14 cellular contexts compared by ENCODE assay signal in genomic region chr7:87510430-87510875, GRCh38. TPM values are rescaled to one million over a fixed set of nuclear protein-coding genes. Genes with fewer than 3 reads are reported as not detected.
DNase-seq lines count a peak whose midpoint lies in the region; ATAC-seq lines count a peak whose summit lies in the region.
"Had no signal": no experiment of that assay in that cellular context is flagged by ENCODE, and none has a peak within 500 bp of the region (broad histone marks: within the 10 kb centered on the region; RNA-seq: fewer than 3 reads in every experiment).

No MANE protein-coding gene starts in this region.

- H3K36me3 Mint-ChIP-seq in immature natural killer cell = peaks cover 28 to 66% (median 35%) of the 10 kb centered on the region in 3 donors

- ATAC-seq in GM18520 (IDR thresholded peaks at IDR 0.05; ENCODE audit: unreplicated experiment) = no peak
- no peak for ATAC-seq in GM21723 (IDR thresholded peaks at IDR 0.05; ENCODE audit: unreplicated experiment)
- ATAC-seq: body of pancreas; naive thymus-derived CD4-positive, alpha-beta T cell had no signal

- H3K4me1 Mint-ChIP-seq in immature natural killer cell = peaks cover 17 to 29% of the 10 kb centered on the region in 2 donors

- H3K27ac Mint-ChIP-seq in immature natural killer cell = peak overlapping the region in 5 of 6 donors; percentile 8 to 73 (median 48)
- H3K27ac Mint-ChIP-seq: activated B cell treated with CpG ODN at 0.5 μM for 24 hours; naive thymus-derived CD4-positive, alpha-beta T cell had no signal

- H3K9me3 Mint-ChIP-seq in immature natural killer cell = no peaks in the 10 kb centered on the region
- H3K9me3 Mint-ChIP-seq: activated B cell treated with CpG ODN at 0.5 μM for 24 hours; naive thymus-derived CD4-positive, alpha-beta T cell had no signal

- H3K27me3 Mint-ChIP-seq in immature natural killer cell (ENCODE audit: low read depth in 3 of 3) = no peaks in the 10 kb centered on the region
- H3K27me3 Mint-ChIP-seq: activated B cell treated with CpG ODN at 0.5 μM for 24 hours; naive thymus-derived CD4-positive, alpha-beta T cell had no signal

- peak overlapping the region in 1 of 5 donors; percentile 2 for H3K4me3 Mint-ChIP-seq in immature natural killer cell
- H3K4me3 Mint-ChIP-seq: activated B cell treated with CpG ODN at 0.5 μM for 24 hours; naive thymus-derived CD4-positive, alpha-beta T cell had no signal

- DNase-seq in Ammon's horn (ENCODE audit: low spot score) (peak; percentile 20), NCI-H1092 (lab: John Stamatoyannopoulos, UW) (peak; percentile 71), SK-N-DZ (ENCODE audit: low spot score) (peak; percentile 91), immature natural killer cell (no peak), NCI-H187 treated with DMSO at 0.1 percent for 48 hours (lab: John Stamatoyannopoulos, UW) (no peak), amniotic stem cell (lab: John Stamatoyannopoulos, UW) (no peak)
- DNase-seq: activated B cell treated with CpG ODN at 0.5 μM for 24 hours; naive thymus-derived CD4-positive, alpha-beta T cell; NCI-H446; PC-9; tibial artery had no signal

RNA-seq across cellular contexts. Expression of gene ABCB4, which starts 35.0 kb away (rescaled TPM):
- polyA plus RNA-seq in SK-N-DZ (2014; cell fraction: cytosol; rRNA removed) = 1.1 and 1.5 TPM in 2 replicates
- polyA plus RNA-seq in SK-N-DZ (2014; cell fraction: nucleus; rRNA removed) = 2.8 and 4.0 TPM in 2 replicates
- under 1 TPM in 2 of 3 donors, not detected in 1; 0.17 to 0.53 TPM for polyA plus RNA-seq in immature natural killer cell
- polyA plus RNA-seq: naive thymus-derived CD4-positive, alpha-beta T cell had no signal

Comparison
In these comparisons a context has a peak if more than half of its experiments do, and no peak if none do; other contexts are left out.
1. DNase-seq: peak in Ammon's horn (single experiment), NCI-H1092 (single experiment) and SK-N-DZ (single experiment); none in immature natural killer cell (0 of 3), NCI-H187 treated with DMSO at 0.1 percent for 48 hours (single experiment) and amniotic stem cell (single experiment).